Comparison of ENCODE assay signal across 16 cellular contexts in the genomic region with DNA sequence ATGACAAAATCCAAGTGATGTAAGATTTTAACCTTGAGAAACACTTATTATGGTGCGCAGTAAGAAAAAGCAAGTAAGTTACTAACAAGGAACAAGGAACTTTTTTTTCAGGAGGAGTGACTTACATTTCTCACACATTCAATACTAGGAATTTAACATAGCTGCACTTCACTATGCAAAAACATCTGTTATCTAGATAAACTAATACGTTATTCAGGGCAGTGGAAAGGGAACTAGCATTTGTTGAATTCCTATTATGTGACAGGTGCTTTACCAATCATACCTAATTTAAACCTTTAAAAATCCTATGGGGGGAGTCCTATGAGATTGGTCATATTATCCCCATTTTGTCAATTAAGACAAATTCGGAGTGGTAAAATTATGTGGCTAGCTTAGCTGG.
"Had no signal": no experiment of that assay in that cellular context is flagged by ENCODE, and none has a peak within 500 bp of the region (broad histone marks: within the 10 kb centered on the region; RNA-seq: fewer than 3 reads in every experiment).

No MANE protein-coding gene starts in this region.

- H3K27ac ChIP-seq: prostate gland had no signal

- H3K9me3 Mint-ChIP-seq: activated naive CD4-positive, alpha-beta T cell treated with anti-CD3 and anti-CD28 coated beads, Interleukin-2, amount 10 ng/mL, durations not matched to agents 7 days and 5 days; activated naive CD8-positive, alpha-beta T cell treated with anti-CD3 and anti-CD28 coated beads, Interleukin-2, amount 50 U/mL, for 24 hours; nephron progenitor cell had no signal

- H3K27me3 ChIP-seq: breast epithelium, transverse colon had no signal

- H3K4me3 ChIP-seq: breast epithelium, lung, prostate gland, transverse colon had no signal

- H3K4me1 ChIP-seq: breast epithelium, prostate gland had no signal

- H3K27me3 Mint-ChIP-seq: activated naive CD4-positive, alpha-beta T cell treated with anti-CD3 and anti-CD28 coated beads, Interleukin-2, amount 10 ng/mL, durations not matched to agents 7 days and 5 days; activated naive CD8-positive, alpha-beta T cell treated with anti-CD3 and anti-CD28 coated beads, Interleukin-2, amount 50 U/mL, for 24 hours had no signal

- H3K36me3 Mint-ChIP-seq: activated naive CD4-positive, alpha-beta T cell treated with anti-CD3 and anti-CD28 coated beads, Interleukin-2, amount 10 ng/mL, durations not matched to agents 7 days and 5 days had no signal

- H3K9me3 ChIP-seq: breast epithelium, prostate gland, transverse colon had no signal

- H3K36me3 ChIP-seq: breast epithelium, prostate gland, transverse colon had no signal

- H3K4me3 Mint-ChIP-seq: activated naive CD4-positive, alpha-beta T cell treated with anti-CD3 and anti-CD28 coated beads, Interleukin-2, amount 10 ng/mL, durations not matched to agents 7 days and 5 days; activated naive CD8-positive, alpha-beta T cell treated with anti-CD3 and anti-CD28 coated beads, Interleukin-2, amount 50 U/mL, for 24 hours; nephron progenitor cell had no signal

- ATAC-seq: activated CD4-positive, CD25-positive, alpha-beta regulatory T cell treated with anti-CD3 and anti-CD28 coated beads, Interleukin-2, amount 50 U/mL, for 24 hours; activated naive CD8-positive, alpha-beta T cell treated with anti-CD3 and anti-CD28 coated beads, Interleukin-2, amount 50 U/mL, for 24 hours had no signal

- H3K27ac Mint-ChIP-seq: activated naive CD4-positive, alpha-beta T cell treated with anti-CD3 and anti-CD28 coated beads, Interleukin-2, amount 10 ng/mL, durations not matched to agents 7 days and 5 days; activated naive CD8-positive, alpha-beta T cell treated with anti-CD3 and anti-CD28 coated beads, Interleukin-2, amount 50 U/mL, for 24 hours; nephron progenitor cell had no signal

- H3K4me1 Mint-ChIP-seq: activated naive CD4-positive, alpha-beta T cell treated with anti-CD3 and anti-CD28 coated beads, Interleukin-2, amount 10 ng/mL, durations not matched to agents 7 days and 5 days; activated naive CD8-positive, alpha-beta T cell treated with anti-CD3 and anti-CD28 coated beads, Interleukin-2, amount 50 U/mL, for 24 hours had no signal

- DNase-seq: activated CD4-positive, alpha-beta T cell treated with anti-CD3 and anti-CD28 coated beads, Interleukin-2, amount 50 U/mL, for 1 hour; activated CD8-positive, alpha-beta memory T cell treated with anti-CD3 and anti-CD28 coated beads, Interleukin-2, amount 50 U/mL, for 4 hours; activated effector memory CD4-positive, alpha-beta T cell treated with Interleukin-2 at 50 U/mL for 16 hours; activated naive CD4-positive, alpha-beta T cell treated with anti-CD3 and anti-CD28 coated beads, Interleukin-2, amount 10 ng/mL, durations not matched to agents 7 days and 5 days; activated naive CD8-positive, alpha-beta T cell treated with anti-CD3 and anti-CD28 coated beads, Interleukin-2, amount 50 U/mL, for 24 hours; activated T-cell treated with anti-CD3 and anti-CD28 coated beads, Interleukin-2, amount 50 U/mL, for 48 hours; aorta; head of caudate nucleus; nephron progenitor cell; stimulated activated CD8-positive, alpha-beta memory T cell treated with anti-CD3 and anti-CD28 coated beads, Interleukin-4, amount 100 ng/mL, for 48 hours; stimulated activated naive CD4-positive, alpha-beta T cell; transverse colon had no signal
